Comparison of ENCODE assay signal across 15 cellular contexts in the genomic region with DNA sequence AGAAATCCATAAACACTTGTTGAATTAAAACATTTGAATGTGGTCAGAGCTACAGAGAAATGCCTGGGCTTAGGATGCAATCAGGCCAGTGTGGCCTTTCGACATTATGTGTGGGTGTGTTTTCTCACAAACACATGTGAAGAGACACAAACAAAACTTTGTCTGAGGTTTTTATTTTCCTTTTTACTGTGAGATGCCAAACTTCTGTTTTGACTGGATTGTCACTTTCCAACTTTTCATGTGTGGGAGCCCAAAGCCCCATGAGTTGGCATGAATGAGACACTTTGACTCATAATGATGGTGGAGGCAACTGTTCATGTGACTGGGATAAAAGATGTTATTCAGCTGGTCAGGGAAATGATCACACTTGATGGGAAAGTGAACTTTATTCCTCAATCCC.
"Had no signal": no experiment of that assay in that cellular context is flagged by ENCODE, and none has a peak within 500 bp of the region (broad histone marks: within the 10 kb centered on the region; RNA-seq: fewer than 3 reads in every experiment).

No MANE protein-coding gene starts in this region.

- H3K4me3 ChIP-seq: prostate gland, tibial nerve had no signal

- H3K4me1 Mint-ChIP-seq: activated CD4-positive, alpha-beta memory T cell treated with anti-CD3 and anti-CD28 coated beads, Interleukin-2, amount 10 ng/mL, durations not matched to agents 7 days and 5 days; activated CD4-positive, alpha-beta T cell treated with anti-CD3 and anti-CD28 coated beads for 36 hours; activated naive CD8-positive, alpha-beta T cell treated with anti-CD3 and anti-CD28 coated beads, Interleukin-2, amount 10 ng/mL, durations not matched to agents 7 days and 5 days; nephron; stimulated activated memory B cell treated with anti-CD40 and anti-IgM and Interleukin-4, amounts not matched to agents 10 μg/mL and 1 μg/mL and 100 μg/mL, for 72 hours had no signal

- ATAC-seq: activated CD4-positive, alpha-beta T cell treated with anti-CD3 and anti-CD28 coated beads for 36 hours; stimulated activated memory B cell treated with anti-CD40 and anti-IgM and Interleukin-4, amounts not matched to agents 10 μg/mL and 1 μg/mL and 100 μg/mL, for 72 hours had no signal

- H3K4me3 Mint-ChIP-seq: activated CD4-positive, alpha-beta memory T cell treated with anti-CD3 and anti-CD28 coated beads, Interleukin-2, amount 10 ng/mL, durations not matched to agents 7 days and 5 days; activated CD4-positive, alpha-beta T cell treated with anti-CD3 and anti-CD28 coated beads for 36 hours; activated naive CD8-positive, alpha-beta T cell treated with anti-CD3 and anti-CD28 coated beads, Interleukin-2, amount 10 ng/mL, durations not matched to agents 7 days and 5 days; nephron; stimulated activated memory B cell treated with anti-CD40 and anti-IgM and Interleukin-4, amounts not matched to agents 10 μg/mL and 1 μg/mL and 100 μg/mL, for 72 hours had no signal

- H3K4me1 ChIP-seq: prostate gland had no signal

- H3K27me3 ChIP-seq: tibial nerve had no signal

- H3K27ac ChIP-seq: prostate gland, WERI-Rb-1 had no signal

- H3K9me3 Mint-ChIP-seq: activated naive CD8-positive, alpha-beta T cell treated with anti-CD3 and anti-CD28 coated beads, Interleukin-2, amount 10 ng/mL, durations not matched to agents 7 days and 5 days had no signal

- H3K27ac Mint-ChIP-seq: activated CD4-positive, alpha-beta memory T cell treated with anti-CD3 and anti-CD28 coated beads, Interleukin-2, amount 10 ng/mL, durations not matched to agents 7 days and 5 days; activated CD4-positive, alpha-beta T cell treated with anti-CD3 and anti-CD28 coated beads for 36 hours; activated naive CD8-positive, alpha-beta T cell treated with anti-CD3 and anti-CD28 coated beads, Interleukin-2, amount 10 ng/mL, durations not matched to agents 7 days and 5 days; nephron; stimulated activated memory B cell treated with anti-CD40 and anti-IgM and Interleukin-4, amounts not matched to agents 10 μg/mL and 1 μg/mL and 100 μg/mL, for 72 hours had no signal

- H3K36me3 ChIP-seq: prostate gland, tibial nerve, WERI-Rb-1 had no signal

- DNase-seq: activated CD4-positive, alpha-beta memory T cell treated with anti-CD3 and anti-CD28 coated beads, Interleukin-2, amount 10 ng/mL, durations not matched to agents 7 days and 5 days; activated CD4-positive, alpha-beta T cell treated with anti-CD3 and anti-CD28 coated beads for 36 hours; activated gamma-delta T cell treated with Interleukin-2 at 50 U/mL for 16 hours; activated naive CD8-positive, alpha-beta T cell treated with anti-CD3 and anti-CD28 coated beads, Interleukin-2, amount 10 ng/mL, durations not matched to agents 7 days and 5 days; activated T-cell treated with anti-CD3 and anti-CD28 coated beads, Interleukin-2, amount 50 U/mL, for 48 hours; aorta; left cardiac atrium; mammary epithelial cell; occipital lobe; T1000; WERI-Rb-1 had no signal

- H3K36me3 Mint-ChIP-seq: activated naive CD8-positive, alpha-beta T cell treated with anti-CD3 and anti-CD28 coated beads, Interleukin-2, amount 10 ng/mL, durations not matched to agents 7 days and 5 days; stimulated activated memory B cell treated with anti-CD40 and anti-IgM and Interleukin-4, amounts not matched to agents 10 μg/mL and 1 μg/mL and 100 μg/mL, for 72 hours had no signal

- H3K9me3 ChIP-seq: prostate gland, tibial nerve had no signal
